10 cellular contexts compared by ENCODE assay signal in genomic region chr12:8156845-8157244, GRCh38. TPM values are rescaled to one million over a fixed set of nuclear protein-coding genes. Genes with fewer than 3 reads are reported as not detected.
DNase-seq lines count a peak whose midpoint lies in the region; ATAC-seq and TF ChIP-seq lines count a peak whose summit lies in the region.
"Had no signal": no experiment of that assay in that cellular context is flagged by ENCODE, and none has a peak within 500 bp of the region (broad histone marks: within the 10 kb centered on the region; RNA-seq: fewer than 3 reads in every experiment).

ZNF705A (plus strand) TSS chr12:8157015; CDS start chr12:8172626, 15,611 bp downstream.

- H3K36me3 Mint-ChIP-seq in CD14-positive monocyte: peaks cover 0 to 3% of the 10 kb centered on the region in 2 donors

- peaks cover 52% of the 10 kb centered on the region for H3K4me1 Mint-ChIP-seq in CD14-positive monocyte

- peak within 1 kb of the TSS; percentile 35 to 83 for H3K4me3 Mint-ChIP-seq in CD14-positive monocyte

- DNase-seq in CD14-positive monocyte (ENCODE audit: low spot score) (no peak), NB4 (ENCODE audit: low read depth) (peak; percentile 72), brain microvascular endothelial cell (peak; percentile 21), erythroblast (lab: John Stamatoyannopoulos, UW) (no peak), SHP77 (lab: John Stamatoyannopoulos, UW) (no peak), posterior cingulate gyrus (no peak), omental fat pad (ENCODE audit: low spot score) (no peak)
- DNase-seq: NCI-H1436, T-helper 1 cell had no signal

- intact Hi-C loops in CD14-positive monocyte (cut with micrococcal nuclease) (no loop called here), posterior cingulate gyrus (cut with DNase I) (no loop called here)

- no peaks in the 10 kb centered on the region for H3K27me3 Mint-ChIP-seq in CD14-positive monocyte (ENCODE audit: low read depth in 3 of 3)

- in situ Hi-C loops in brain microvascular endothelial cell (cut with HindIII; ENCODE audit: low pct_ligation_motif_present, low sequenced_read_pairs): no loop called here

- no peak for ATAC-seq in omental fat pad (ENCODE audit: low FRiP score)

- WGBS in mesodermal cell (ENCODE audit: insufficient coverage in 2 of 2), 2 experiments: 61% methylated on average over 2 of the region's 3 CpGs; no CpG with 5 or more reads in 1 of the 2 experiments

- H3K36me3 ChIP-seq in brain microvascular endothelial cell (replicated peaks) (no peaks in the 10 kb centered on the region), mesodermal cell (ENCODE audit: control insufficient read depth, insufficient read depth, low read length) (no peaks in the 10 kb centered on the region)

- no peak for TF ChIP-seq POLR2A in NB4 (IDR thresholded peaks at IDR 0.05; ENCODE audit: extremely low read depth, insufficient read length)
- no peak for TF ChIP-seq POLR2A in erythroblast (IDR thresholded peaks at IDR 0.05; ENCODE audit: low read length)

- H3K9me3 ChIP-seq in mesodermal cell (ENCODE audit: control insufficient read depth, low read length): no peaks in the 10 kb centered on the region

- TF ChIP-seq CTCF in CD14-positive monocyte (IDR thresholded peaks at IDR 0.05) (no peak), NB4 (IDR thresholded peaks at IDR 0.05; ENCODE audit: low read depth, low read length) (no peak), brain microvascular endothelial cell (IDR thresholded peaks at IDR 0.05; ENCODE audit: low read depth, low read length, missing control alignments) (no peak), omental fat pad (IDR thresholded peaks at IDR 0.05) (no peak)

- peak within 1 kb of the TSS; percentile 97 to 100 (median 98) for H3K27ac Mint-ChIP-seq in CD14-positive monocyte

- H3K4me3 ChIP-seq in NB4 (ENCODE audit: low read depth, low read length) (no peak within 1 kb of the TSS), brain microvascular endothelial cell (ENCODE audit: low read depth, low read length) (no peak within 1 kb of the TSS), mesodermal cell (ENCODE audit: extremely low read depth, insufficient read depth, low read length, poor library complexity, severe bottlenecking) (no peak within 1 kb of the TSS)

- no peaks in the 10 kb centered on the region for H3K27me3 ChIP-seq in brain microvascular endothelial cell (replicated peaks)

- H3K27ac ChIP-seq in brain microvascular endothelial cell (peak within 1 kb of the TSS; percentile 78), mesodermal cell (ENCODE audit: low read depth, low read length, severe bottlenecking) (peak within 1 kb of the TSS; percentile 25)

- H3K9me3 Mint-ChIP-seq in CD14-positive monocyte: peaks cover 0 to 7% (median 3%) of the 10 kb centered on the region in 7 donors

- peaks cover 9% of the 10 kb centered on the region for H3K4me1 ChIP-seq in mesodermal cell (ENCODE audit: control insufficient read depth, insufficient read depth, low read length, poor library complexity, severe bottlenecking)

RNA-seq across cellular contexts. Expression of gene ZNF705A, which starts in this region (rescaled TPM):
- not detected for polyA plus RNA-seq in CD14-positive monocyte
- not detected for polyA plus RNA-seq in mesodermal cell (2013, experiment 1 of 2)
- not detected for polyA plus RNA-seq in mesodermal cell (2013, experiment 2 of 2)
- total RNA-seq in omental fat pad: under 1 TPM in 1 of 4 donors, not detected in 3; 0.32 TPM

Comparison
In these comparisons a context has a peak if more than half of its experiments do, and no peak if none do; other contexts are left out.
1. DNase-seq: peak in NB4 (single experiment) and brain microvascular endothelial cell (single experiment); none in CD14-positive monocyte (single experiment), erythroblast (0 of 2), SHP77 (0 of 2), posterior cingulate gyrus (0 of 10) and omental fat pad (single experiment).